Comparison of ENCODE assay signal across 8 cellular contexts in the genomic region with DNA sequence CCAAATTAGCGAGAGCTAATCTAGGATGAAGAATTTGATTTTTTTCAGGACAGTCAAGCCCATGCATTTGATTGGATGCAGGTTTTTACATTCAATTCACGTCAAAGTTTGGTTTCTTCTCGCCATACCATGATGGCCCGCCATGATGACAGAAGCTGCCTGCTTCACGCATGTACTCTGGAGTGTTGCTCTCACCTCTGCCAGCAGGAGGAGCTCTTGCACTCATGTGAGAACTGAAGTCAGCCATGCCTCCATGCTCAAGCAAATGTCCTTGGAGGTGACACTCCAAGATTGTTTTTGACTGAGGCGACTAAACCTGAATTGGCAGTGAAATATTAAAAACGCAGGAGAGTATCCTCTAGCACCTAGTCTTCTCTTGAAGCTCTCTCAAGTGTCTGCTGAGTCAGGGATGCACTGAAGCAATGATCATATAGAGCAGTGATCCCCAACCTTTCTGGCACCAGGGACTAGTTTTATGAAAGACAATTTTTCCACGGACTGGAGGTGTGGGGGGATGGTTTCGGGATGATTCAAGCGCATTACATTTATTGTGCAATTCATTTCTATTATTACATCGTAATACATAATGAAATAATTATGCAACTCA.
DNase-seq lines count a peak whose midpoint lies in the region; ATAC-seq, FAIRE-seq and TF ChIP-seq lines count a peak whose summit lies in the region.

No MANE protein-coding gene starts in this region.

- peak; percentile 93 for FAIRE-seq in endothelial cell of umbilical vein (lab: Jason Lieb, UNC)
- peak; percentile 59 for FAIRE-seq in urothelium cell line (lab: Jason Lieb, UNC)

- dilution Hi-C loops in endothelial cell of umbilical vein (cut with MboI; ENCODE audit: extremely low pct_ligation_motif_present, low sequenced_read_pairs) = no loop called here

- H3K27me3 ChIP-seq in A673 (replicated peaks; ENCODE audit: insufficient read depth, low read depth, low read length, poor library complexity) = no peaks in the 10 kb centered on the region
- H3K27me3 ChIP-seq in endothelial cell of umbilical vein (ENCODE audit: control insufficient read depth in 2 of 2, insufficient read depth in 2 of 2, low read length in 2 of 2) = no peaks in the 10 kb centered on the region

- H3K36me3 Mint-ChIP-seq in activated CD4-positive, alpha-beta T cell treated with anti-CD3 and anti-CD28 coated beads for 36 hours (ENCODE audit: low read depth) = no peaks in the 10 kb centered on the region
- no peaks in the 10 kb centered on the region for H3K36me3 Mint-ChIP-seq in naive thymus-derived CD8-positive, alpha-beta T cell

- CTCF ChIA-PET in A673 (lab: Charles Lee) (no interaction called here), endothelial cell of umbilical vein (lab: Charles Lee) (interaction anchor here (0.8 to 4.4 kb wide), 37 partner anchors 9 to 1561 kb away, joined by 3 to 80 read pairs (median 4); no protein-coding TSS in a partner anchor)
- CTCF ChIA-PET in activated CD4-positive, alpha-beta T cell treated with anti-CD3 and anti-CD28 coated beads for 36 hours (lab: Charles Lee) = interaction anchor here (0.6 to 3.7 kb wide), 12 partner anchors 9 to 1559 kb away, joined by 3 to 27 read pairs (median 3); no protein-coding TSS in a partner anchor

- POLR2A ChIA-PET in A673 (lab: Charles Lee; ENCODE audit: low non-redundant PET) (interaction anchor here (0.6 kb wide), 1 partner anchor 1535 kb away, joined by 4 read pairs; no protein-coding TSS in a partner anchor), endothelial cell of umbilical vein (lab: Charles Lee) (no interaction called here)
- POLR2A ChIA-PET in activated CD4-positive, alpha-beta T cell treated with anti-CD3 and anti-CD28 coated beads for 36 hours (lab: Charles Lee) = no interaction called here
- POLR2A ChIA-PET in naive thymus-derived CD8-positive, alpha-beta T cell (lab: Charles Lee) = no interaction called here

- H3K4me3 Mint-ChIP-seq in activated CD4-positive, alpha-beta T cell treated with anti-CD3 and anti-CD28 coated beads for 36 hours = no peak overlapping the region
- H3K4me3 Mint-ChIP-seq in naive thymus-derived CD8-positive, alpha-beta T cell = no peak overlapping the region

- TF ChIP-seq POLR2A in endothelial cell of umbilical vein (IDR thresholded peaks at IDR 0.05; ENCODE audit: low read depth, low read length) = no peak

- TF ChIP-seq CTCF in A673 (conservative IDR thresholded peaks at IDR 0.05; ENCODE audit: low read depth, low read length) (peak; percentile 68), GM13977 (IDR thresholded peaks at IDR 0.05; ENCODE audit: extremely low read depth, insufficient read depth, missing control alignments) (peak; percentile 97), endothelial cell of umbilical vein (IDR thresholded peaks at IDR 0.05; ENCODE audit: extremely low read depth in 1 of 2, insufficient read depth in 1 of 2, low read depth in 1 of 2, low read length in 2 of 2) (peak; percentile 75 to 84)

- H3K9me3 Mint-ChIP-seq in activated CD4-positive, alpha-beta T cell treated with anti-CD3 and anti-CD28 coated beads for 36 hours (ENCODE audit: low read depth) = no peaks in the 10 kb centered on the region
- no peaks in the 10 kb centered on the region for H3K9me3 Mint-ChIP-seq in naive thymus-derived CD8-positive, alpha-beta T cell

- intact Hi-C loops in A673 (cut with micrococcal nuclease; ENCODE audit: unreplicated experiment) = no loop called here
- intact Hi-C loops in activated CD4-positive, alpha-beta T cell treated with anti-CD3 and anti-CD28 coated beads for 36 hours (cut with DNase I, micrococcal nuclease) = loop anchor here (1.0 to 5.0 kb wide), 3 partner anchors 53 to 239 kb away; no protein-coding TSS in a partner anchor
- intact Hi-C loops in endothelial cell of umbilical vein (cut with micrococcal nuclease) = loop anchor here (1.0 to 5.0 kb wide), 2 partner anchors 127 to 239 kb away; no protein-coding TSS in a partner anchor

- no peak overlapping the region for H3K27ac ChIP-seq in A673 (ENCODE audit: low read depth, low read length, poor library complexity, severe bottlenecking)
- H3K27ac ChIP-seq in endothelial cell of umbilical vein (ENCODE audit: insufficient read depth, low read depth, low read length) = no peak overlapping the region

- H3K9ac ChIP-seq in endothelial cell of umbilical vein (replicated peaks; ENCODE audit: extremely low read depth, insufficient read depth, low read length) = no peak overlapping the region

- ATAC-seq in HG02763 (IDR thresholded peaks at IDR 0.05; ENCODE audit: unreplicated experiment) = peak; percentile 93
- peak; percentile 58 for ATAC-seq in activated CD4-positive, alpha-beta T cell treated with anti-CD3 and anti-CD28 coated beads for 36 hours
- ATAC-seq in naive thymus-derived CD8-positive, alpha-beta T cell = peak in 1 of 2 donors; percentile 44

- BruUV-seq in A673 (replicated peaks; lab: Mats Ljungman, UMichigan) (no TSS peak), endothelial cell of umbilical vein (replicated peaks; lab: Mats Ljungman, UMichigan) (no TSS peak)

- H3K4me2 ChIP-seq in endothelial cell of umbilical vein (ENCODE audit: insufficient read depth, low read length) = no peak overlapping the region

- no peaks in the 10 kb centered on the region for H3K9me1 ChIP-seq in endothelial cell of umbilical vein (replicated peaks; ENCODE audit: control insufficient read depth, extremely low read depth, insufficient read depth, low read length)

- H3K36me3 ChIP-seq in A673 (ENCODE audit: insufficient read depth, low read length, poor library complexity, severe bottlenecking) (no peaks in the 10 kb centered on the region), endothelial cell of umbilical vein (ENCODE audit: control insufficient read depth in 2 of 2, extremely low read depth in 1 of 2, insufficient read depth in 2 of 2, low read length in 2 of 2) (no peaks in the 10 kb centered on the region)

- H3K9me3 ChIP-seq in A673 (ENCODE audit: low read depth, low read length, poor library complexity, severe bottlenecking) = no peaks in the 10 kb centered on the region
- no peaks in the 10 kb centered on the region for H3K9me3 ChIP-seq in endothelial cell of umbilical vein (replicated peaks; ENCODE audit: control insufficient read depth, insufficient read depth, low read length)

- peaks cover 19% of the 10 kb centered on the region for H3K27me3 Mint-ChIP-seq in activated CD4-positive, alpha-beta T cell treated with anti-CD3 and anti-CD28 coated beads for 36 hours
- peaks cover 0 to 13% (median 11%) of the 10 kb centered on the region in 5 donors for H3K27me3 Mint-ChIP-seq in naive thymus-derived CD8-positive, alpha-beta T cell

- H4K20me1 ChIP-seq in endothelial cell of umbilical vein (replicated peaks; ENCODE audit: control insufficient read depth, extremely low read depth, insufficient read depth, low read length) = no peaks in the 10 kb centered on the region

- H2AFZ ChIP-seq in endothelial cell of umbilical vein (ENCODE audit: low read depth, low read length) = no peak overlapping the region

- H3K4me1 Mint-ChIP-seq in activated CD4-positive, alpha-beta T cell treated with anti-CD3 and anti-CD28 coated beads for 36 hours = no peaks in the 10 kb centered on the region
- H3K4me1 Mint-ChIP-seq in naive thymus-derived CD8-positive, alpha-beta T cell = no peaks in the 10 kb centered on the region

- H3K79me2 ChIP-seq in endothelial cell of umbilical vein (ENCODE audit: control insufficient read depth, insufficient read depth, low read length) = no peaks in the 10 kb centered on the region

- H3K4me1 ChIP-seq in A673 (ENCODE audit: insufficient read depth, low read length, poor library complexity, severe bottlenecking) = no peaks in the 10 kb centered on the region
- H3K4me1 ChIP-seq in endothelial cell of umbilical vein (ENCODE audit: control insufficient read depth, extremely low read depth, insufficient read depth, low read length) = no peaks in the 10 kb centered on the region

- in situ Hi-C loops in GM13977 (cut with MboI; ENCODE audit: low pct_unique_long_range_greater_than_20kb, low sequenced_read_pairs, unreplicated experiment) = loop anchor here (25.0 kb wide), 1 partner anchor 242 kb away; no protein-coding TSS in a partner anchor

- DNase-seq in A673 (ENCODE audit: low spot score) (peak; percentile 74), GM13977 (ENCODE audit: low spot score) (peak; percentile 67), NCI-H1048 (lab: John Stamatoyannopoulos, UW) (peak; percentile 63), endothelial cell of umbilical vein (ENCODE audit: low read depth, low spot score) (peak; percentile 63), urothelium cell line (ENCODE audit: low spot score) (peak; percentile 76)
- DNase-seq in activated CD4-positive, alpha-beta T cell treated with anti-CD3 and anti-CD28 coated beads for 36 hours = peak; percentile 84
- peak in 8 of 10 donors; percentile 6 to 73 (median 26) for DNase-seq in naive thymus-derived CD8-positive, alpha-beta T cell

- H3K27ac Mint-ChIP-seq in activated CD4-positive, alpha-beta T cell treated with anti-CD3 and anti-CD28 coated beads for 36 hours = no peak overlapping the region
- no peak overlapping the region for H3K27ac Mint-ChIP-seq in naive thymus-derived CD8-positive, alpha-beta T cell

- H3K4me3 ChIP-seq in A673 (ENCODE audit: low read depth, low read length, poor library complexity, severe bottlenecking) (no peak overlapping the region), endothelial cell of umbilical vein (replicated peaks in 1 of 3; ENCODE audit: insufficient read depth in 1 of 3, low read depth in 1 of 3, low read length in 3 of 3) (no peak overlapping the region)

TF ChIP-seq in endothelial cell of umbilical vein, 7 proteins besides CTCF, POLR2A, EP300 and RAD21:
- no peak for TF ChIP-seq POLR2AphosphoS5 (IDR thresholded peaks at IDR 0.05; ENCODE audit: insufficient read depth, low read depth, low read length)
- TF ChIP-seq MAX (IDR thresholded peaks at IDR 0.05; ENCODE audit: insufficient read depth, insufficient read length) = no peak
- TF ChIP-seq FOS (IDR thresholded peaks at IDR 0.05; ENCODE audit: borderline replicate concordance, insufficient read depth, low read length) = no peak
- no peak for TF ChIP-seq JUN (IDR thresholded peaks at IDR 0.05; ENCODE audit: borderline replicate concordance, insufficient read depth, insufficient read length, low read depth)

Comparison
In these comparisons a context has a peak if more than half of its experiments do, and no peak if none do; other contexts are left out.
1. DNase-seq: peak in every context shown above with its lines; median percentile 84 in activated CD4-positive, alpha-beta T cell treated with anti-CD3 and anti-CD28 coated beads for 36 hours; 76 in urothelium cell line; 74 in A673; 67 in GM13977; 63 in NCI-H1048; 63 in endothelial cell of umbilical vein; 26 in naive thymus-derived CD8-positive, alpha-beta T cell.